In genomic region chr11:125165111-125165663, GRCh38 we compare ENCODE assay signal across 8 cellular contexts. TPM values are rescaled to one million over a fixed set of nuclear protein-coding genes. Genes with fewer than 3 reads are reported as not detected.
DNase-seq lines count a peak whose midpoint lies in the region; ATAC-seq and TF ChIP-seq lines count a peak whose summit lies in the region.

No MANE protein-coding gene starts in this region.

- peaks cover 19% of the 10 kb centered on the region for H3K27me3 ChIP-seq in CD8-positive, alpha-beta T cell (ENCODE audit: insufficient read depth, low read length)
- H3K27me3 ChIP-seq in H7 (ENCODE audit: control insufficient read depth, insufficient read depth, low read length): peaks cover 47% of the 10 kb centered on the region
- H3K27me3 ChIP-seq in fibroblast of lung (ENCODE audit: control insufficient read depth, insufficient read depth, low read length): no peaks in the 10 kb centered on the region

- H4K20me1 ChIP-seq in fibroblast of lung (ENCODE audit: control insufficient read depth, extremely low read depth, insufficient read depth, low read length): no peaks in the 10 kb centered on the region

- H2AFZ ChIP-seq in fibroblast of lung (ENCODE audit: low read length): peak overlapping the region; percentile 49

- H3K27ac ChIP-seq in CD8-positive, alpha-beta T cell (ENCODE audit: low read depth, low read length): no peak overlapping the region
- H3K27ac ChIP-seq in fibroblast of lung (ENCODE audit: insufficient read depth, low read length): peak overlapping the region; percentile 74

- H3K9ac ChIP-seq in fibroblast of lung (ENCODE audit: insufficient read depth, low read length): peak overlapping the region; percentile 78

- no peaks in the 10 kb centered on the region for H3K9me3 ChIP-seq in CD8-positive, alpha-beta T cell (ENCODE audit: low read length)
- H3K9me3 ChIP-seq in fibroblast of lung (ENCODE audit: control insufficient read depth, insufficient read depth, low read depth, low read length): no peaks in the 10 kb centered on the region

- no peaks in the 10 kb centered on the region for H3K36me3 Mint-ChIP-seq in CD8-positive, alpha-beta T cell
- H3K36me3 Mint-ChIP-seq in activated CD4-positive, alpha-beta memory T cell treated with anti-CD3 and anti-CD28 coated beads, Interleukin-2, amount 10 ng/mL, durations not matched to agents 7 days and 5 days (ENCODE audit: low read depth): peaks cover 4% of the 10 kb centered on the region
- H3K36me3 Mint-ChIP-seq in nephron (ENCODE audit: low read depth): no peaks in the 10 kb centered on the region

- peaks cover 18% of the 10 kb centered on the region for H3K4me1 ChIP-seq in CD8-positive, alpha-beta T cell (ENCODE audit: insufficient read depth, low read length)
- H3K4me1 ChIP-seq in fibroblast of lung (ENCODE audit: control insufficient read depth, extremely low read depth, insufficient read depth, low read length): peaks cover 31% of the 10 kb centered on the region

- TF ChIP-seq CTCF in CD8-positive, alpha-beta T cell (IDR thresholded peaks at IDR 0.05): no peak
- no peak for TF ChIP-seq CTCF in fibroblast of lung (conservative IDR thresholded peaks at IDR 0.05 in 1 of 2, IDR thresholded peaks at IDR 0.05 in 1 of 2; ENCODE audit: low read depth in 1 of 2, low read length in 2 of 2)
- TF ChIP-seq CTCF in nephron (IDR thresholded peaks at IDR 0.05; ENCODE audit: unreplicated experiment in 3 of 3): no peak

- H3K4me3 ChIP-seq in CD8-positive, alpha-beta T cell (ENCODE audit: low read depth, low read length): peak overlapping the region; percentile 45
- peak overlapping the region; percentile 54 for H3K4me3 ChIP-seq in H7 (ENCODE audit: insufficient read depth, low read depth, low read length)
- peak overlapping the region; percentile 60 to 74 (median 64) for H3K4me3 ChIP-seq in fibroblast of lung (replicated peaks in 1 of 4; ENCODE audit: control extremely low read depth in 1 of 4, insufficient read depth in 1 of 4, low read depth in 3 of 4, low read length in 4 of 4)

- H3K4me1 Mint-ChIP-seq in CD8-positive, alpha-beta T cell (ENCODE audit: low read depth): peaks cover 25% of the 10 kb centered on the region
- peaks cover 20% of the 10 kb centered on the region for H3K4me1 Mint-ChIP-seq in activated CD4-positive, alpha-beta memory T cell treated with anti-CD3 and anti-CD28 coated beads, Interleukin-2, amount 10 ng/mL, durations not matched to agents 7 days and 5 days
- peaks cover 62% of the 10 kb centered on the region for H3K4me1 Mint-ChIP-seq in nephron

- H3K4me3 Mint-ChIP-seq in CD8-positive, alpha-beta T cell: peak overlapping the region; percentile 86
- H3K4me3 Mint-ChIP-seq in activated CD4-positive, alpha-beta memory T cell treated with anti-CD3 and anti-CD28 coated beads, Interleukin-2, amount 10 ng/mL, durations not matched to agents 7 days and 5 days: peak overlapping the region; percentile 63
- H3K4me3 Mint-ChIP-seq in nephron: peak overlapping the region; percentile 98

- H3K27me3 Mint-ChIP-seq in CD8-positive, alpha-beta T cell (ENCODE audit: low read depth): peaks cover 56% of the 10 kb centered on the region
- peaks cover 79% of the 10 kb centered on the region for H3K27me3 Mint-ChIP-seq in activated CD4-positive, alpha-beta memory T cell treated with anti-CD3 and anti-CD28 coated beads, Interleukin-2, amount 10 ng/mL, durations not matched to agents 7 days and 5 days
- peaks cover 10% of the 10 kb centered on the region for H3K27me3 Mint-ChIP-seq in nephron (ENCODE audit: low read depth)

- TF ChIP-seq POLR2A in erythroblast (IDR thresholded peaks at IDR 0.05; ENCODE audit: low read length): no peak

- no peaks in the 10 kb centered on the region for H3K36me3 ChIP-seq in CD8-positive, alpha-beta T cell (ENCODE audit: insufficient read depth, low read length)
- H3K36me3 ChIP-seq in H7 (replicated peaks; ENCODE audit: control insufficient read depth, insufficient read depth, low read length): no peaks in the 10 kb centered on the region
- H3K36me3 ChIP-seq in fibroblast of lung (ENCODE audit: control insufficient read depth, insufficient read depth, low read length): no peaks in the 10 kb centered on the region

- intact Hi-C loops in CD8-positive, alpha-beta T cell (cut with DNase I, micrococcal nuclease): no loop called here

- CTCF ChIA-PET in CD8-positive, alpha-beta T cell (lab: Charles Lee): interaction anchor here (1.0 to 1.6 kb wide), 2 partner anchors 9 to 14 kb away, joined by 3 to 6 read pairs; no protein-coding TSS in a partner anchor
- CTCF ChIA-PET in activated CD4-positive, alpha-beta memory T cell treated with anti-CD3 and anti-CD28 coated beads, Interleukin-2, amount 10 ng/mL, durations not matched to agents 7 days and 5 days (lab: Charles Lee): interaction anchor here (0.8 to 1.1 kb wide), 2 partner anchors 74 to 277 kb away, joined by 3 read pairs; no protein-coding TSS in a partner anchor

- ATAC-seq in CD8-positive, alpha-beta T cell: no peak

- peaks cover 3% of the 10 kb centered on the region for H3K79me2 ChIP-seq in fibroblast of lung (ENCODE audit: control insufficient read depth, insufficient read depth, low read length)

- H3K27ac Mint-ChIP-seq in CD8-positive, alpha-beta T cell: no peak overlapping the region
- H3K27ac Mint-ChIP-seq in activated CD4-positive, alpha-beta memory T cell treated with anti-CD3 and anti-CD28 coated beads, Interleukin-2, amount 10 ng/mL, durations not matched to agents 7 days and 5 days: no peak overlapping the region
- H3K27ac Mint-ChIP-seq in nephron: peak overlapping the region; percentile 99

- no peaks in the 10 kb centered on the region for H3K9me3 Mint-ChIP-seq in CD8-positive, alpha-beta T cell
- H3K9me3 Mint-ChIP-seq in activated CD4-positive, alpha-beta memory T cell treated with anti-CD3 and anti-CD28 coated beads, Interleukin-2, amount 10 ng/mL, durations not matched to agents 7 days and 5 days: no peaks in the 10 kb centered on the region
- no peaks in the 10 kb centered on the region for H3K9me3 Mint-ChIP-seq in nephron

- no peak for DNase-seq in CD8-positive, alpha-beta T cell
- DNase-seq in H7: peak; percentile 81
- DNase-seq in activated CD4-positive, alpha-beta memory T cell treated with anti-CD3 and anti-CD28 coated beads, Interleukin-2, amount 10 ng/mL, durations not matched to agents 7 days and 5 days: no peak
- DNase-seq in fibroblast of lung (ENCODE audit: low read depth in 2 of 2): peak; percentile 26 to 54
- no peak for DNase-seq in NCI-H2081 treated with DMSO at 0.1 percent for 48 hours (lab: John Stamatoyannopoulos, UW)
- no peak for DNase-seq in erythroblast (lab: John Stamatoyannopoulos, UW)
- DNase-seq in NCI-H226: no peak

- H3K4me2 ChIP-seq in fibroblast of lung (ENCODE audit: extremely low read depth, insufficient read depth, low read length): peak overlapping the region; percentile 79

- POLR2A ChIA-PET in CD8-positive, alpha-beta T cell (lab: Charles Lee): no interaction called here
- POLR2A ChIA-PET in activated CD4-positive, alpha-beta memory T cell treated with anti-CD3 and anti-CD28 coated beads, Interleukin-2, amount 10 ng/mL, durations not matched to agents 7 days and 5 days (lab: Charles Lee): no interaction called here

RNA-seq across cellular contexts. Expression of gene PKNOX2, which starts 0.6 kb away (rescaled TPM):
- total RNA-seq in CD8-positive, alpha-beta T cell: not detected
- total RNA-seq in H7 (2014; rRNA removed; shearing (Covaris generic)): 1.6 and 2.2 TPM in 2 replicates
- not detected for total RNA-seq in activated CD4-positive, alpha-beta memory T cell treated with anti-CD3 and anti-CD28 coated beads, Interleukin-2, amount 10 ng/mL, durations not matched to agents 7 days and 5 days
- 0.33 and 1.0 TPM in 2 replicates for total RNA-seq in fibroblast of lung
- polyA plus RNA-seq in fibroblast of lung: 1.5 and 2.2 TPM in 2 replicates
- 1.2 and 3.7 TPM in 2 replicates for polyA plus RNA-seq in fibroblast of lung (2012)
- polyA minus RNA-seq in fibroblast of lung (ENCODE audit: low replicate concordance): 4.9 and 7.3 TPM in 2 replicates

RNA-seq across cellular contexts. Expression of gene TMEM218, which starts 53.8 kb away (rescaled TPM):
- 1 to 10 TPM; 2.5 to 3.4 TPM for total RNA-seq in CD8-positive, alpha-beta T cell
- 22.7 and 31.9 TPM in 2 replicates for total RNA-seq in H7 (2014; rRNA removed; shearing (Covaris generic))
- total RNA-seq in activated CD4-positive, alpha-beta memory T cell treated with anti-CD3 and anti-CD28 coated beads, Interleukin-2, amount 10 ng/mL, durations not matched to agents 7 days and 5 days: 10 to 100 TPM; 13.7 to 15.6 TPM
- total RNA-seq in fibroblast of lung: 28.0 and 31.9 TPM in 2 replicates
- 33.9 and 34.8 TPM in 2 replicates for polyA plus RNA-seq in fibroblast of lung
- 19.1 and 19.3 TPM in 2 replicates for polyA plus RNA-seq in fibroblast of lung (2012)
- polyA minus RNA-seq in fibroblast of lung (ENCODE audit: low replicate concordance): 14.9 and 15.6 TPM in 2 replicates

Comparison
In these comparisons a context has a peak if more than half of its experiments do, and no peak if none do; other contexts are left out.
1. DNase-seq: peak in H7 (single experiment) and fibroblast of lung (2 of 2); none in CD8-positive, alpha-beta T cell (0 of 7), activated CD4-positive, alpha-beta memory T cell treated with anti-CD3 and anti-CD28 coated beads, Interleukin-2, amount 10 ng/mL, durations not matched to agents 7 days and 5 days (single experiment), NCI-H2081 treated with DMSO at 0.1 percent for 48 hours (single experiment), erythroblast (0 of 2) and NCI-H226 (single experiment).
2. H3K27ac Mint-ChIP-seq: peak in nephron (3 of 3); none in CD8-positive, alpha-beta T cell (single experiment) and activated CD4-positive, alpha-beta memory T cell treated with anti-CD3 and anti-CD28 coated beads, Interleukin-2, amount 10 ng/mL, durations not matched to agents 7 days and 5 days (single experiment).
3. Peak in every context shown above with its lines, with median percentiles within 50 percentile points of each other: H3K4me3 ChIP-seq and H3K4me3 Mint-ChIP-seq.